Comparison of ENCODE assay signal across 15 cellular contexts in the genomic region with DNA sequence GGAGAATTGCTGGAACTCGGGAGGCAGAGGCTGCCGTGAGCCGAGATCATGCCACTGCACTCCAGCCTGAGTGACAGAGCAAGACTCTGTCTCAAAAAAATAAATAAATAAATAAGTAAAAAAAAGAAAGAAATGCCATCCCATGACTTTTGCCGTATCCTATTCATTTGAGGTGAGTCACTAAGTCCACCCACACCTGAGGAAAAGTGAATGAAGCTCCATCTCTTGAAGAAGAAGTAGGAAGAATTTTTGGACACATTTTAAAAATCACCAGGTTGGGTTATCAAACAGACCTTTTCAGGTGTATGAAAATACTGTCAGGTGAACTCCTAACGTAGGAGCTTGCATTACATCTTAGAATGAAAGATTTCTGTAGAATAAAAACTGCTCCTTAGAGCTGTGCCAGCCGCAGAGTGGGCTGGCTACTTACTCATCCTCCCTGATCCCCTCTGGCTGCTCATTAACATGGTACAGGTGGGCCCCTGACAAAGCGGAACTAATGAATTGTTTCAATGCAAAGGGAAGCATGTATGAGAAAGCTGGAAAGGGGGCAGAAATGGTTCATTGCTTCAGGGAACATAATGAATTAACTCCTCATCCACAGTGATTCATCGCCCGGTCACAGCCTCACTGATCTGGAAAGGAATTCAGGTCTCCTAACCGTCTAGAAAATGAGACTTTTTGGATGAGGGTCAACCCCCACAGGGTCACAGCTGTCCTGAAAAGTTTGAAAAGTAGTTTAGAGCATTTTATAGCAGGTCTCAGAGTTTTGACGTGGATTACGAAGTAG.
DNase-seq lines count a peak whose midpoint lies in the region; ATAC-seq, FAIRE-seq and TF ChIP-seq lines count a peak whose summit lies in the region.
"Had no signal": no experiment of that assay in that cellular context is flagged by ENCODE, and none has a peak within 500 bp of the region (broad histone marks: within the 10 kb centered on the region; RNA-seq: fewer than 3 reads in every experiment).

No MANE protein-coding gene starts in this region.

- peaks cover 9% of the 10 kb centered on the region for H3K4me1 Mint-ChIP-seq in CD8-positive, alpha-beta T cell (ENCODE audit: low read depth)

- intact Hi-C loops in CD8-positive, alpha-beta T cell (cut with DNase I, micrococcal nuclease): no loop called here

- H3K27me3 ChIP-seq in kidney epithelial cell (ENCODE audit: control insufficient read depth, insufficient read depth, low read length): no peaks in the 10 kb centered on the region
- H3K27me3 ChIP-seq in CD8-positive, alpha-beta T cell (ENCODE audit: insufficient read depth, low read length): no peaks in the 10 kb centered on the region

- H3K4me3 Mint-ChIP-seq in CD8-positive, alpha-beta T cell: no peak overlapping the region
- H3K4me3 Mint-ChIP-seq: activated CD4-positive, alpha-beta memory T cell treated with anti-CD3 and anti-CD28 coated beads, Interleukin-2, amount 10 ng/mL, durations not matched to agents 7 days and 5 days; activated naive CD8-positive, alpha-beta T cell; T-cell had no signal

- H3K4me3 ChIP-seq in A549: peak overlapping the region; percentile 4; the same call in 1 of the 3 replicates
- no peak overlapping the region for H3K4me3 ChIP-seq in kidney epithelial cell (ENCODE audit: low read depth, low read length)
- H3K4me3 ChIP-seq in CD8-positive, alpha-beta T cell (ENCODE audit: low read depth, low read length): no peak overlapping the region

- H3K9me3 ChIP-seq in A549: peaks cover 17% of the 10 kb centered on the region; the same call in 2 of the 3 replicates
- no peaks in the 10 kb centered on the region for H3K9me3 ChIP-seq in CD8-positive, alpha-beta T cell (ENCODE audit: low read length)

- H3K36me3 ChIP-seq in kidney epithelial cell (ENCODE audit: control insufficient read depth, insufficient read depth, low read length): no peaks in the 10 kb centered on the region
- H3K36me3 ChIP-seq in CD8-positive, alpha-beta T cell (ENCODE audit: insufficient read depth, low read length): no peaks in the 10 kb centered on the region

- TF ChIP-seq EP300 in A549 (IDR thresholded peaks at IDR 0.05): peak; percentile 48 to 56; a peak in 2 of 5 replicates

- peak; percentile 37; a peak in 4 of 5 replicates for TF ChIP-seq RAD21 in A549 (conservative IDR thresholded peaks at IDR 0.05 in 1 of 2, IDR thresholded peaks at IDR 0.05 in 1 of 2)

- H3K27ac Mint-ChIP-seq in CD8-positive, alpha-beta T cell: no peak overlapping the region
- H3K27ac Mint-ChIP-seq: activated CD4-positive, alpha-beta memory T cell treated with anti-CD3 and anti-CD28 coated beads, Interleukin-2, amount 10 ng/mL, durations not matched to agents 7 days and 5 days; activated naive CD8-positive, alpha-beta T cell; T-cell had no signal

- FAIRE-seq in A549 (lab: Jason Lieb, UNC): peak; percentile 63

- peaks cover 57% of the 10 kb centered on the region for H3K4me1 ChIP-seq in A549
- H3K4me1 ChIP-seq in CD8-positive, alpha-beta T cell (ENCODE audit: insufficient read depth, low read length): no peaks in the 10 kb centered on the region

- peak overlapping the region; percentile 86 for H3K4me2 ChIP-seq in A549

- DNase-seq in A549 (ENCODE audit: low read depth in 1 of 2, low spot score in 1 of 2) (peak; percentile 48 to 85), HPDE6-E6E7 (ENCODE audit: extremely low spot score) (peak; percentile 56), astrocyte of the hippocampus (ENCODE audit: low read depth, low spot score) (peak; percentile 88), kidney epithelial cell (ENCODE audit: low read depth) (peak; percentile 99), occipital lobe (lab: John Stamatoyannopoulos, UW) (no peak)
- no peak for DNase-seq in CD8-positive, alpha-beta T cell
- DNase-seq: activated CD4-positive, alpha-beta memory T cell treated with anti-CD3 and anti-CD28 coated beads, Interleukin-2, amount 10 ng/mL, durations not matched to agents 7 days and 5 days; AML-193; effector CD8-positive, alpha-beta T cell; naive thymus-derived CD4-positive, alpha-beta T cell; NCI-H748 treated with DMSO at 0.1 percent for 48 hours; T-cell had no signal

- POLR2A ChIA-PET in A549 (lab: Yijun Ruan, JAX): interaction anchor here (0.8 to 1.2 kb wide), 3 partner anchors 39 to 267 kb away, joined by 3 to 9 read pairs (median 4); a partner anchor contains a TSS
- POLR2A ChIA-PET in CD8-positive, alpha-beta T cell (lab: Charles Lee): interaction anchor here (1.3 kb wide), 1 partner anchor 18 kb away, joined by 3 read pairs; no protein-coding TSS in a partner anchor

- H3K27ac ChIP-seq in A549: peak overlapping the region; percentile 89 to 93
- H3K27ac ChIP-seq in CD8-positive, alpha-beta T cell (ENCODE audit: low read depth, low read length): no peak overlapping the region

- no peaks in the 10 kb centered on the region for H3K27me3 Mint-ChIP-seq in CD8-positive, alpha-beta T cell (ENCODE audit: low read depth)
- H3K27me3 Mint-ChIP-seq: activated CD4-positive, alpha-beta memory T cell treated with anti-CD3 and anti-CD28 coated beads, Interleukin-2, amount 10 ng/mL, durations not matched to agents 7 days and 5 days; activated naive CD8-positive, alpha-beta T cell; naive thymus-derived CD4-positive, alpha-beta T cell; T-cell had no signal

- CTCF ChIA-PET in A549 (lab: Yijun Ruan, JAX): interaction anchor here (0.6 to 2.6 kb wide), 10 partner anchors 10 to 266 kb away, joined by 3 to 19 read pairs (median 3); no protein-coding TSS in a partner anchor
- CTCF ChIA-PET in CD8-positive, alpha-beta T cell (lab: Charles Lee): interaction anchor here (1.6 to 3.0 kb wide), 2 partner anchors 47 to 50 kb away, joined by 5 to 10 read pairs; no protein-coding TSS in a partner anchor

- H3K36me3 Mint-ChIP-seq in CD8-positive, alpha-beta T cell: no peaks in the 10 kb centered on the region
- H3K36me3 Mint-ChIP-seq: T-cell had no signal

- no peak for TF ChIP-seq POLR2A in A549 (IDR thresholded peaks at IDR 0.05; ENCODE audit: low read length)

- peak; percentile 60 to 70 for ATAC-seq in A549
- no peak for ATAC-seq in CD8-positive, alpha-beta T cell
- ATAC-seq in GM18511 (IDR thresholded peaks at IDR 0.05; ENCODE audit: unreplicated experiment): no peak
- no peak for ATAC-seq in HG02571 (IDR thresholded peaks at IDR 0.05; ENCODE audit: unreplicated experiment)
- ATAC-seq: naive thymus-derived CD4-positive, alpha-beta T cell; T-cell had no signal

- 10% methylated on average over 12 of the region's 12 CpGs for WGBS in A549 (ENCODE audit: missing lambda C conversion rate)

- H3K9me3 Mint-ChIP-seq in CD8-positive, alpha-beta T cell: peaks cover 11% of the 10 kb centered on the region

- TF ChIP-seq CTCF in A549 (IDR thresholded peaks at IDR 0.05) (no peak), kidney epithelial cell (IDR thresholded peaks at IDR 0.05; ENCODE audit: insufficient read depth, low read length, poor library complexity, severe bottlenecking) (no peak)
- TF ChIP-seq CTCF in CD8-positive, alpha-beta T cell (IDR thresholded peaks at IDR 0.05): no peak

TF ChIP-seq in A549, 52 proteins besides CTCF, POLR2A, EP300 and RAD21 (continues in another document):
- TF ChIP-seq MYC (IDR thresholded peaks at IDR 0.05; ENCODE audit: borderline replicate concordance, low read length) (no peak), FOSB (CRISPR knock-in tag; IDR thresholded peaks at IDR 0.05) (no peak; the same call in 1 of the 2 replicates), MAFK (IDR thresholded peaks at IDR 0.05; ENCODE audit: partially characterized antibody) (no peak), EHMT2 (IDR thresholded peaks at IDR 0.05; ENCODE audit: low read depth) (no peak), ESRRA (IDR thresholded peaks at IDR 0.05; ENCODE audit: borderline replicate concordance, low read length) (no peak), CBX2 (IDR thresholded peaks at IDR 0.05; ENCODE audit: borderline replicate concordance, low read depth) (no peak), RARB (CRISPR knock-in tag; IDR thresholded peaks at IDR 0.05) (no peak), ZFP36 (IDR thresholded peaks at IDR 0.05; ENCODE audit: borderline replicate concordance, partially characterized antibody) (no peak), CBX8 (IDR thresholded peaks at IDR 0.05) (no peak), TP53 (CRISPR knock-in tag; IDR thresholded peaks at IDR 0.05) (no peak), HEYL (CRISPR knock-in tag; IDR thresholded peaks at IDR 0.05) (no peak), HOXA7 (CRISPR knock-in tag; IDR thresholded peaks at IDR 0.05) (no peak), KDM5A (IDR thresholded peaks at IDR 0.05) (no peak), RNF2 (IDR thresholded peaks at IDR 0.05; ENCODE audit: borderline replicate concordance, low read depth) (no peak), JUNB (IDR thresholded peaks at IDR 0.05) (peak; percentile 87), ZC3H11A (IDR thresholded peaks at IDR 0.05) (no peak)
- TF ChIP-seq, protein P1, sequence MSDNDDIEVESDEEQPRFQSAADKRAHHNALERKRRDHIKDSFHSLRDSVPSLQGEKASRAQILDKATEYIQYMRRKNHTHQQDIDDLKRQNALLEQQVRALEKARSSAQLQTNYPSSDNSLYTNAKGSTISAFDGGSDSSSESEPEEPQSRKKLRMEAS (IDR thresholded peaks at IDR 0.05): peak; percentile 74
- TF ChIP-seq, protein P2, sequence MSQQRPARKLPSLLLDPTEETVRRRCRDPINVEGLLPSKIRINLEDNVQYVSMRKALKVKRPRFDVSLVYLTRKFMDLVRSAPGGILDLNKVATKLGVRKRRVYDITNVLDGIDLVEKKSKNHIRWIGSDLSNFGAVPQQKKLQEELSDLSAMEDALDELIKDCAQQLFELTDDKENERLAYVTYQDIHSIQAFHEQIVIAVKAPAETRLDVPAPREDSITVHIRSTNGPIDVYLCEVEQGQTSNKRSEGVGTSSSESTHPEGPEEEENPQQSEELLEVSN (IDR thresholded peaks at IDR 0.05; ENCODE audit: borderline replicate concordance, low read depth): no peak
- TF ChIP-seq, protein P3, sequence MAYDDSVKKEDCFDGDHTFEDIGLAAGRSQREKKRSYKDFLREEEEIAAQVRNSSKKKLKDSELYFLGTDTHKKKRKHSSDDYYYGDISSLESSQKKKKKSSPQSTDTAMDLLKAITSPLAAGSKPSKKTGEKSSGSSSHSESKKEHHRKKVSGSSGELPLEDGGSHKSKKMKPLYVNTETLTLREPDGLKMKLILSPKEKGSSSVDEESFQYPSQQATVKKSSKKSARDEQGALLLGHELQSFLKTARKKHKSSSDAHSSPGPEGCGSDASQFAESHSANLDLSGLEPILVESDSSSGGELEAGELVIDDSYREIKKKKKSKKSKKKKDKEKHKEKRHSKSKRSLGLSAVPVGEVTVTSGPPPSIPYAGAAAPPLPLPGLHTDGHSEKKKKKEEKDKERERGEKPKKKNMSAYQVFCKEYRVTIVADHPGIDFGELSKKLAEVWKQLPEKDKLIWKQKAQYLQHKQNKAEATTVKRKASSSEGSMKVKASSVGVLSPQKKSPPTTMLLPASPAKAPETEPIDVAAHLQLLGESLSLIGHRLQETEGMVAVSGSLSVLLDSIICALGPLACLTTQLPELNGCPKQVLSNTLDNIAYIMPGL (CRISPR knock-in tag; IDR thresholded peaks at IDR 0.05; ENCODE audit: borderline replicate concordance): no peak

Comparison
In these comparisons a context has a peak if more than half of its experiments do, and no peak if none do; other contexts are left out.
1. ATAC-seq: peak in A549 (2 of 2); none in CD8-positive, alpha-beta T cell (single experiment), GM18511 (single experiment) and HG02571 (single experiment).
2. DNase-seq: peak in A549 (2 of 2), HPDE6-E6E7 (single experiment), astrocyte of the hippocampus (single experiment) and kidney epithelial cell (single experiment); none in occipital lobe (single experiment) and CD8-positive, alpha-beta T cell (0 of 7).